In the genomic region with DNA sequence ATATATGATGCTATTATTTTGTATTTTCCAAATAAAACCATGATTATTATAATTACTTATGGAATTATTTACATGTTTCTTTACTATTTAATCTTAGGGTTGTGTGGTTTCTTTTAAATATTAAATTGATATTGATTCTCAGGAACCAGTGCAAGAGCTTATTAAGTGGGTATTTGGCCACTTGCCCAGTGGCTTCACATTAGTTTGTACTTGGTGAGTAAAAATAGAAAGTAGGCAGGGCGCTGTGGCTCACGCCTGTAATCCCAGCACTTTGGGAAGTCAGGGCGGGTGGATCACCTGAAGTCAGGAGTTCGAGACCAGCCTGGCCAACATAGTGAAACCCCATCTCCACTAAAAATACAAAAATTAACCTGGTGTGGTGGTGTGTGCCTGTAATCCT, we compare ENCODE assay signal across 25 cellular contexts.
DNase-seq lines count a peak whose midpoint lies in the region; ATAC-seq and TF ChIP-seq lines count a peak whose summit lies in the region.
"Had no signal": no experiment of that assay in that cellular context is flagged by ENCODE, and none has a peak within 500 bp of the region (broad histone marks: within the 10 kb centered on the region; RNA-seq: fewer than 3 reads in every experiment).

No MANE protein-coding gene starts in this region.

- no peaks in the 10 kb centered on the region for H3K36me3 Mint-ChIP-seq in chondrocyte (ENCODE audit: low read depth)
- H3K36me3 Mint-ChIP-seq: CD4-positive, CD25-positive, alpha-beta regulatory T cell had no signal

- peaks cover 28% of the 10 kb centered on the region for H3K4me1 ChIP-seq in BE2C
- H3K4me1 ChIP-seq: BLaER1, SJCRH30 had no signal

- TF ChIP-seq CTCF in BE2C (IDR thresholded peaks at IDR 0.05; ENCODE audit: low read depth, low read length) = no peak
- TF ChIP-seq CTCF in chondrocyte (IDR thresholded peaks at IDR 0.05) = no peak

- no peaks in the 10 kb centered on the region for H3K9me3 ChIP-seq in BE2C
- H3K9me3 ChIP-seq: BLaER1, SJCRH30 had no signal

- H3K9me3 Mint-ChIP-seq in chondrocyte (ENCODE audit: low read depth) = no peaks in the 10 kb centered on the region
- H3K9me3 Mint-ChIP-seq: GM23338, H9 had no signal

- no peak overlapping the region for H3K4me3 ChIP-seq in BE2C (ENCODE audit: low read depth, low read length)
- H3K4me3 ChIP-seq: BLaER1, GM12878, GM23338, SJCRH30 had no signal

- no peak overlapping the region for H3K27ac Mint-ChIP-seq in chondrocyte (ENCODE audit: unreplicated experiment)
- H3K27ac Mint-ChIP-seq: CD4-positive, CD25-positive, alpha-beta regulatory T cell; GM23338; H9; T-helper 17 cell had no signal

- DNase-seq in NCI-H146 (lab: John Stamatoyannopoulos, UW) (peak; percentile 0), NCI-H146 treated with DMSO at 0.1 percent for 48 hours (lab: John Stamatoyannopoulos, UW; ENCODE audit: unreplicated experiment) (no peak), BE2C (peak; percentile 80), NCI-H1105 treated with DMSO at 0.1 percent for 48 hours (lab: John Stamatoyannopoulos, UW) (peak; percentile 60), chondrocyte (ENCODE audit: low spot score) (peak; percentile 30)
- DNase-seq: CD4-positive, CD25-positive, alpha-beta regulatory T cell; DMS79; EL; GDM1; H9; KBM-7; NCI-H1436; NCI-H1930; NCI-H345; NK-92 treated with Interleukin-12 subunit alpha and Interleukin-12 subunit beta, amount 100 ng/mL, for 24 hours; PC-3; T-helper 17 cell had no signal

- ATAC-seq in HG03354 (IDR thresholded peaks at IDR 0.05; ENCODE audit: poor library complexity, severe bottlenecking, unreplicated experiment) (no peak), GM19455 (IDR thresholded peaks at IDR 0.05; ENCODE audit: unreplicated experiment) (no peak)
- ATAC-seq in activated CD4-positive, CD25-positive, alpha-beta regulatory T cell treated with anti-CD3 and anti-CD28 coated beads, Interleukin-2, amount 50 U/mL, for 24 hours = no peak
- ATAC-seq: GM12878, GM23338, PC-3, SK-N-SH treated with all-trans-retinoic acid at 6 μM for 48 hours, T-helper 17 cell had no signal

- no peaks in the 10 kb centered on the region for H3K27me3 Mint-ChIP-seq in chondrocyte (ENCODE audit: low read depth)
- H3K27me3 Mint-ChIP-seq: CD4-positive, CD25-positive, alpha-beta regulatory T cell; T-helper 17 cell had no signal

- H3K27me3 ChIP-seq in BE2C = no peaks in the 10 kb centered on the region
- H3K27me3 ChIP-seq: BLaER1, SJCRH30 had no signal

- no peaks in the 10 kb centered on the region for H3K4me1 Mint-ChIP-seq in chondrocyte (ENCODE audit: low read depth)
- H3K4me1 Mint-ChIP-seq: CD4-positive, CD25-positive, alpha-beta regulatory T cell; GM23338; H9 had no signal

- no peak overlapping the region for H3K4me3 Mint-ChIP-seq in chondrocyte (ENCODE audit: unreplicated experiment)
- H3K4me3 Mint-ChIP-seq: CD4-positive, CD25-positive, alpha-beta regulatory T cell; GM23338; H9; T-helper 17 cell had no signal

- H3K36me3 ChIP-seq in BE2C = no peaks in the 10 kb centered on the region
- H3K36me3 ChIP-seq: BLaER1, SJCRH30 had no signal
